20 cellular contexts compared by ENCODE assay signal in the genomic region with DNA sequence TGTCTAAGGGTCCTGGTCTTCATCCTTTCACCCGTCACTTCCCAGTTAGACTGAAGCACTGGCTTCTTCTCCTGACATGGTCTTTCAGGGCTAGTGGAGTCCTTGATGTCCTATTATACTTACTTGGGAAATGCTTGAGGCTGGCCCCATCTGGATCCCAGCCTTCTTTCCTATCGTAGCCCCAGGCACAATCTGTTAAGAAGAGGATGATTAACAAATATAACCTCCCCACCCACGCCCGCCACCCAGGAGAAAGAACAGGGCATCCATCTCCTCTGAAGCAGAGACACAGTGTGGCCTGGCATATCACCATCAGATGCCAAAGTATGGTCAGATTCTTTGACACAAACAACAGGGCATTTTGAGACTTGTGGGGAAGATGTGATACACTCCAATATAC.
DNase-seq lines count a peak whose midpoint lies in the region; ATAC-seq and TF ChIP-seq lines count a peak whose summit lies in the region.
"Had no signal": no experiment of that assay in that cellular context is flagged by ENCODE, and none has a peak within 500 bp of the region (broad histone marks: within the 10 kb centered on the region; RNA-seq: fewer than 3 reads in every experiment).

No MANE protein-coding gene starts in this region.

- DNase-seq in SK-N-SH: peak; percentile 33
- DNase-seq in COLO829 (ENCODE audit: low spot score): peak; percentile 19
- DNase-seq in OCI-LY7 (ENCODE audit: low spot score): no peak
- peak; percentile 88 for DNase-seq in esophagus muscularis mucosa (ENCODE audit: extremely low spot score)
- DNase-seq in NCI-H1105 treated with DMSO at 0.1 percent for 48 hours (lab: John Stamatoyannopoulos, UW): no peak
- no peak for DNase-seq in DMS153 treated with DMSO at 0.1 percent for 48 hours (lab: John Stamatoyannopoulos, UW; ENCODE audit: unreplicated experiment)
- no peak for DNase-seq in dedifferentiated amniotic fluid mesenchymal stem cell (ENCODE audit: extremely low spot score)
- DNase-seq: CD4-positive, CD25-positive, alpha-beta regulatory T cell; CD8-positive, alpha-beta T cell; DMS 273 treated with DMSO at 0.1 percent for 48 hours; DMS53; DMS79 treated with DMSO at 0.1 percent for 48 hours; GF-D8; GM23248; H9; HFFc6 had no signal

- no TSS peak for BruUV-seq in OCI-LY7 (replicated peaks; lab: Mats Ljungman, UMichigan)

- H3K4me1 ChIP-seq in SK-N-SH (ENCODE audit: control insufficient read depth in 1 of 2, insufficient read depth in 2 of 2, low read depth in 1 of 2, low read length in 1 of 2) (peaks cover 0 to 2% of the 10 kb centered on the region in 2 experiments; a peak in 1 of 4 replicates), OCI-LY7 (ENCODE audit: insufficient read depth, low read length, poor library complexity, severe bottlenecking) (peaks cover 33% of the 10 kb centered on the region), esophagus muscularis mucosa (no peaks in the 10 kb centered on the region)

- no peak for TF ChIP-seq CTCF in SK-N-SH (IDR thresholded peaks at IDR 0.05)
- no peak for TF ChIP-seq CTCF in OCI-LY7 (conservative IDR thresholded peaks at IDR 0.05; ENCODE audit: low read length)
- TF ChIP-seq CTCF in esophagus muscularis mucosa (IDR thresholded peaks at IDR 0.05): no peak

- H3K27me3 ChIP-seq in SK-N-SH (ENCODE audit: insufficient read depth) (no peaks in the 10 kb centered on the region), esophagus muscularis mucosa (no peaks in the 10 kb centered on the region)
- H3K27me3 ChIP-seq: BLaER1 had no signal

- no peak for TF ChIP-seq RAD21 in SK-N-SH (IDR thresholded peaks at IDR 0.05; ENCODE audit: low read length)

- H3K79me2 ChIP-seq in SK-N-SH (ENCODE audit: insufficient read depth) (no peaks in the 10 kb centered on the region), OCI-LY7 (ENCODE audit: insufficient read depth, low read depth, low read length) (no peaks in the 10 kb centered on the region)

- TF ChIP-seq EP300 in SK-N-SH (IDR thresholded peaks at IDR 0.05; ENCODE audit: borderline replicate concordance in 1 of 2, low read depth in 1 of 2, low read length in 1 of 2) (no peak), esophagus muscularis mucosa (IDR thresholded peaks at IDR 0.05) (no peak)

- H3K9me2 ChIP-seq in SK-N-SH: no peaks in the 10 kb centered on the region
- no peaks in the 10 kb centered on the region for H3K9me2 ChIP-seq in OCI-LY7 (ENCODE audit: insufficient read depth, low read length)

- POLR2A ChIA-PET in SK-N-SH (lab: Yijun Ruan, JAX): no interaction called here
- POLR2A ChIA-PET in OCI-LY7 (lab: Charles Lee): interaction anchor here (1.1 to 2.1 kb wide), 5 partner anchors 10 to 125 kb away, joined by 3 to 10 read pairs (median 3); no protein-coding TSS in a partner anchor

- no peak for ATAC-seq in SK-N-SH treated with all-trans-retinoic acid at 6 μM for 48 hours
- ATAC-seq: CD8-positive, alpha-beta T cell had no signal

- H3F3A ChIP-seq in SK-N-SH (replicated peaks; ENCODE audit: insufficient read depth): no peaks in the 10 kb centered on the region

- no peak overlapping the region for H3K9ac ChIP-seq in SK-N-SH
- H3K9ac ChIP-seq: BLaER1, GM23248 had no signal

- H3K27ac ChIP-seq in SK-N-SH (ENCODE audit: low read depth in 2 of 2, low read length in 1 of 2) (no peak overlapping the region), OCI-LY7 (ENCODE audit: low read depth, low read length, poor library complexity, severe bottlenecking) (no peak overlapping the region), esophagus muscularis mucosa (replicated peaks in 1 of 4) (no peak overlapping the region)
- H3K27ac ChIP-seq: 22Rv1, BLaER1, C4-2B, GM23248 had no signal

- H3K4me2 ChIP-seq in SK-N-SH (no peak overlapping the region), OCI-LY7 (ENCODE audit: low read length) (no peak overlapping the region)
- H3K4me2 ChIP-seq: BLaER1 had no signal

- no peak for TF ChIP-seq POLR2A in esophagus muscularis mucosa (IDR thresholded peaks at IDR 0.05; ENCODE audit: low read depth)

- no peak overlapping the region for H2AFZ ChIP-seq in SK-N-SH (ENCODE audit: low read depth)
- H2AFZ ChIP-seq in OCI-LY7 (ENCODE audit: low read length): peak overlapping the region; percentile 83; the same call in 1 of the 2 replicates
- H2AFZ ChIP-seq: GM23248 had no signal

- no peaks in the 10 kb centered on the region for H4K20me1 ChIP-seq in SK-N-SH (ENCODE audit: insufficient read depth)
- H4K20me1 ChIP-seq in OCI-LY7 (ENCODE audit: insufficient read depth, low read length): no peaks in the 10 kb centered on the region
- H4K20me1 ChIP-seq: BLaER1 had no signal

- H3K4me3 ChIP-seq in SK-N-SH (ENCODE audit: low read depth in 2 of 2, low read length in 1 of 2) (no peak overlapping the region), OCI-LY7 (ENCODE audit: low read depth, low read length, poor library complexity, severe bottlenecking) (no peak overlapping the region), esophagus muscularis mucosa (no peak overlapping the region)
- H3K4me3 ChIP-seq: BLaER1, GM23248 had no signal

- intact Hi-C loops in OCI-LY7 (cut with micrococcal nuclease; ENCODE audit: unreplicated experiment) (no loop called here), esophagus muscularis mucosa (cut with DNase I) (no loop called here)

- no peaks in the 10 kb centered on the region for H3K9me3 ChIP-seq in SK-N-SH
- no peaks in the 10 kb centered on the region for H3K9me3 ChIP-seq in OCI-LY7 (ENCODE audit: low read length)
- H3K9me3 ChIP-seq in esophagus muscularis mucosa: no peaks in the 10 kb centered on the region
- H3K9me3 ChIP-seq: BLaER1 had no signal

- WGBS in SK-N-SH (ENCODE audit: low lambda C conversion rate): 47% methylated on average over 4 of the region's 4 CpGs
- WGBS in esophagus muscularis mucosa: 86% methylated on average over 4 of the region's 4 CpGs

- no peaks in the 10 kb centered on the region for H3K36me3 ChIP-seq in SK-N-SH (replicated peaks in 1 of 2; ENCODE audit: control insufficient read depth in 1 of 2, insufficient read depth in 2 of 2, low read length in 1 of 2)
- no peaks in the 10 kb centered on the region for H3K36me3 ChIP-seq in OCI-LY7 (ENCODE audit: insufficient read depth, low read length)
- no peaks in the 10 kb centered on the region for H3K36me3 ChIP-seq in esophagus muscularis mucosa
- H3K36me3 ChIP-seq: BLaER1 had no signal

- CTCF ChIA-PET in SK-N-SH (lab: Yijun Ruan, JAX): no interaction called here
- CTCF ChIA-PET in OCI-LY7 (lab: Charles Lee; ENCODE audit: unreplicated experiment): no interaction called here

TF ChIP-seq in SK-N-SH, 30 proteins besides CTCF, POLR2A, EP300 and RAD21:
- TF ChIP-seq FOSL2 (IDR thresholded peaks at IDR 0.05; ENCODE audit: borderline replicate concordance, low read depth): no peak

TF ChIP-seq in SK-N-SH treated with all-trans-retinoic acid at 6 μM for 48 hours, 23 proteins besides CTCF, POLR2A, EP300 and RAD21 (continues in another document):
- TF ChIP-seq, protein P1, sequence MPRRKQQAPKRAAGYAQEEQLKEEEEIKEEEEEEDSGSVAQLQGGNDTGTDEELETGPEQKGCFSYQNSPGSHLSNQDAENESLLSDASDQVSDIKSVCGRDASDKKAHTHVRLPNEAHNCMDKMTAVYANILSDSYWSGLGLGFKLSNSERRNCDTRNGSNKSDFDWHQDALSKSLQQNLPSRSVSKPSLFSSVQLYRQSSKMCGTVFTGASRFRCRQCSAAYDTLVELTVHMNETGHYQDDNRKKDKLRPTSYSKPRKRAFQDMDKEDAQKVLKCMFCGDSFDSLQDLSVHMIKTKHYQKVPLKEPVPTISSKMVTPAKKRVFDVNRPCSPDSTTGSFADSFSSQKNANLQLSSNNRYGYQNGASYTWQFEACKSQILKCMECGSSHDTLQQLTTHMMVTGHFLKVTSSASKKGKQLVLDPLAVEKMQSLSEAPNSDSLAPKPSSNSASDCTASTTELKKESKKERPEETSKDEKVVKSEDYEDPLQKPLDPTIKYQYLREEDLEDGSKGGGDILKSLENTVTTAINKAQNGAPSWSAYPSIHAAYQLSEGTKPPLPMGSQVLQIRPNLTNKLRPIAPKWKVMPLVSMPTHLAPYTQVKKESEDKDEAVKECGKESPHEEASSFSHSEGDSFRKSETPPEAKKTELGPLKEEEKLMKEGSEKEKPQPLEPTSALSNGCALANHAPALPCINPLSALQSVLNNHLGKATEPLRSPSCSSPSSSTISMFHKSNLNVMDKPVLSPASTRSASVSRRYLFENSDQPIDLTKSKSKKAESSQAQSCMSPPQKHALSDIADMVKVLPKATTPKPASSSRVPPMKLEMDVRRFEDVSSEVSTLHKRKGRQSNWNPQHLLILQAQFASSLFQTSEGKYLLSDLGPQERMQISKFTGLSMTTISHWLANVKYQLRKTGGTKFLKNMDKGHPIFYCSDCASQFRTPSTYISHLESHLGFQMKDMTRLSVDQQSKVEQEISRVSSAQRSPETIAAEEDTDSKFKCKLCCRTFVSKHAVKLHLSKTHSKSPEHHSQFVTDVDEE (CRISPR knock-in tag; IDR thresholded peaks at IDR 0.05): no peak
- TF ChIP-seq PPARA (CRISPR knock-in tag; IDR thresholded peaks at IDR 0.05; ENCODE audit: borderline replicate concordance) (no peak), ISL1 (CRISPR knock-in tag; IDR thresholded peaks at IDR 0.05) (no peak), ESRRG (CRISPR knock-in tag; IDR thresholded peaks at IDR 0.05) (no peak), ZNF565 (CRISPR knock-in tag; conservative IDR thresholded peaks at IDR 0.05; ENCODE audit: low read depth) (no peak), ZNF70 (CRISPR knock-in tag; IDR thresholded peaks at IDR 0.05) (no peak), ZNF8 (CRISPR knock-in tag; IDR thresholded peaks at IDR 0.05) (no peak), BACH2 (CRISPR knock-in tag; IDR thresholded peaks at IDR 0.05; ENCODE audit: borderline replicate concordance) (no peak), TCF4 (CRISPR knock-in tag; IDR thresholded peaks at IDR 0.05; ENCODE audit: borderline replicate concordance) (no peak), ZFP3 (CRISPR knock-in tag; IDR thresholded peaks at IDR 0.05) (no peak), ZFP30 (CRISPR knock-in tag; IDR thresholded peaks at IDR 0.05) (no peak), TOX (CRISPR knock-in tag; IDR thresholded peaks at IDR 0.05; ENCODE audit: borderline replicate concordance) (no peak), GLIS3 (CRISPR knock-in tag; IDR thresholded peaks at IDR 0.05) (no peak)
- TF ChIP-seq, protein P2, sequence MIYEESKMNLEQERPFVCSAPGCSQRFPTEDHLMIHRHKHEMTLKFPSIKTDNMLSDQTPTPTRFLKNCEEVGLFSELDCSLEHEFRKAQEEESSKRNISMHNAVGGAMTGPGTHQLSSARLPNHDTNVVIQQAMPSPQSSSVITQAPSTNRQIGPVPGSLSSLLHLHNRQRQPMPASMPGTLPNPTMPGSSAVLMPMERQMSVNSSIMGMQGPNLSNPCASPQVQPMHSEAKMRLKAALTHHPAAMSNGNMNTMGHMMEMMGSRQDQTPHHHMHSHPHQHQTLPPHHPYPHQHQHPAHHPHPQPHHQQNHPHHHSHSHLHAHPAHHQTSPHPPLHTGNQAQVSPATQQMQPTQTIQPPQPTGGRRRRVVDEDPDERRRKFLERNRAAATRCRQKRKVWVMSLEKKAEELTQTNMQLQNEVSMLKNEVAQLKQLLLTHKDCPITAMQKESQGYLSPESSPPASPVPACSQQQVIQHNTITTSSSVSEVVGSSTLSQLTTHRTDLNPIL (CRISPR knock-in tag; IDR thresholded peaks at IDR 0.05; ENCODE audit: low read depth): no peak

Comparison
In these comparisons a context has a peak if more than half of its experiments do, and no peak if none do; other contexts are left out.
1. DNase-seq: peak in SK-N-SH (single experiment), COLO829 (single experiment) and esophagus muscularis mucosa (single experiment); none in OCI-LY7 (single experiment), NCI-H1105 treated with DMSO at 0.1 percent for 48 hours (single experiment), DMS153 treated with DMSO at 0.1 percent for 48 hours (single experiment) and dedifferentiated amniotic fluid mesenchymal stem cell (single experiment).